ENCODE assay signal across 21 cellular contexts in genomic region chr2:11527001-11527400, GRCh38. TPM values are rescaled to one million over a fixed set of nuclear protein-coding genes. Genes with fewer than 3 reads are reported as not detected.
A peak's percentile ranks its signal among the peaks of the same experiment; 100 is the strongest.
DNase-seq lines count a peak whose midpoint lies in the region; ATAC-seq, FAIRE-seq and TF ChIP-seq lines count a peak whose summit lies in the region.
"Had no signal": no experiment of that assay in that cellular context is flagged by ENCODE, and none has a peak within 500 bp of the region (broad histone marks: within the 10 kb centered on the region; RNA-seq: fewer than 3 reads in every experiment).

No MANE protein-coding gene starts in this region.

- TF ChIP-seq CTCF in GM12878 (IDR thresholded peaks at IDR 0.05 in 2 of 3, conservative IDR thresholded peaks at IDR 0.05 in 1 of 3; ENCODE audit: control insufficient read depth in 2 of 3, extremely low read depth in 1 of 3, insufficient read depth in 1 of 3, low read depth in 3 of 3, low read length in 3 of 3), result no peak

- in situ Hi-C loops in GM12878 (cut with MboI), result no loop called here

- TF ChIP-seq POLR2A in GM12891 (IDR thresholded peaks at IDR 0.05; ENCODE audit: low read depth, low read length), result no peak
- no peak for TF ChIP-seq POLR2A in GM12878 (IDR thresholded peaks at IDR 0.05; ENCODE audit: low read depth, low read length)

- no TSS peak for BruUV-seq in GM12878 (replicated peaks; lab: Mats Ljungman, UMichigan)

- no peak overlapping the region for H3K9ac ChIP-seq in GM12878 (ENCODE audit: control insufficient read depth, insufficient read depth, low read length)
- H3K9ac ChIP-seq: BLaER1 treated with 17β-estradiol and CSF1 and Interleukin-3, amounts not matched to agents 10 nM and 100 nM had no signal

- SMC1A ChIA-PET in GM12878 (lab: Charles Lee; ENCODE audit: uncharacterized antibody, unreplicated experiment), result no interaction called here

- no peaks in the 10 kb centered on the region for H3K36me3 ChIP-seq in GM12878 (ENCODE audit: control insufficient read depth in 2 of 2, insufficient read depth in 2 of 2, low read length in 1 of 2)
- no peaks in the 10 kb centered on the region for H3K36me3 ChIP-seq in CD8-positive, alpha-beta memory T cell (ENCODE audit: insufficient read depth, low read length)
- H3K36me3 ChIP-seq: BLaER1 treated with 17β-estradiol and CSF1 and Interleukin-3, amounts not matched to agents 10 nM and 100 nM had no signal

- no peak overlapping the region for H3K4me2 ChIP-seq in GM12878 (ENCODE audit: control insufficient read depth, insufficient read depth)
- H3K4me2 ChIP-seq: BLaER1 treated with 17β-estradiol and CSF1 and Interleukin-3, amounts not matched to agents 10 nM and 100 nM had no signal

- CTCF ChIA-PET in GM12878 (lab: Yijun Ruan, JAX), result interaction anchor here (1.2 kb wide), 1 partner anchor 58 kb away, joined by 4 read pairs; no protein-coding TSS in a partner anchor
- CTCF ChIA-PET in CD8-positive, alpha-beta memory T cell (lab: Charles Lee), result no interaction called here

- FAIRE-seq in GM12891 (lab: Jason Lieb, UNC), result no peak
- no peak for FAIRE-seq in GM12878 (lab: Jason Lieb, UNC)
- FAIRE-seq: D721Med, H1 had no signal

- TF ChIP-seq RAD21 in GM12878 (IDR thresholded peaks at IDR 0.05; ENCODE audit: insufficient read depth, low read depth, low read length), result no peak

- no peaks in the 10 kb centered on the region for H3K79me2 ChIP-seq in GM12878 (ENCODE audit: control insufficient read depth, insufficient read depth, low read length)

- 0% methylated on average over 1 of the region's 1 CpG for WGBS in GM12878 (ENCODE audit: insufficient coverage, insufficient replicate concordance, low lambda C conversion rate, missing lambda C conversion rate)

- peaks cover 11% of the 10 kb centered on the region for H3K9me3 ChIP-seq in GM12878 (replicated peaks; ENCODE audit: control insufficient read depth, insufficient read depth, low read length)
- no peaks in the 10 kb centered on the region for H3K9me3 ChIP-seq in CD8-positive, alpha-beta memory T cell (ENCODE audit: low read length)

- peaks cover 0 to 2% of the 10 kb centered on the region in 2 experiments; a peak in 1 of 4 replicates for H3K27me3 ChIP-seq in GM12878 (replicated peaks in 1 of 2; ENCODE audit: control insufficient read depth in 2 of 2, insufficient read depth in 2 of 2, low read length in 1 of 2)
- peaks cover 3% of the 10 kb centered on the region for H3K27me3 ChIP-seq in CD8-positive, alpha-beta memory T cell (ENCODE audit: insufficient read depth, low read length, poor library complexity, severe bottlenecking)
- H3K27me3 ChIP-seq: BLaER1 treated with 17β-estradiol and CSF1 and Interleukin-3, amounts not matched to agents 10 nM and 100 nM had no signal

- H3K36me3 Mint-ChIP-seq in CD8-positive, alpha-beta memory T cell, result peaks cover 0 to 8% (median 2%) of the 10 kb centered on the region in 3 donors

- RAD21 ChIA-PET in GM12878 (lab: Charles Lee; ENCODE audit: unreplicated experiment), result interaction anchor here (0.6 kb wide), 1 partner anchor 325 kb away, joined by 4 read pairs; no protein-coding TSS in a partner anchor

- DNase-seq in GM12891 (ENCODE audit: insufficient read length, low spot score), result no peak
- peak; percentile 54 for DNase-seq in MV-4-11 (lab: John Stamatoyannopoulos, UW)
- DNase-seq in GM12878 (ENCODE audit: low read depth, low spot score), result peak; percentile 13
- no peak for DNase-seq in NAMALWA (ENCODE audit: low spot score)
- no peak for DNase-seq in hypothalamus (lab: John Stamatoyannopoulos, UW)
- DNase-seq in CD8-positive, alpha-beta memory T cell, result no peak
- DNase-seq in anterior cingulate cortex (lab: John Stamatoyannopoulos, UW), result no peak
- DNase-seq: DMS79, NCI-H1417 treated with DMSO at 0.1 percent for 48 hours, NCI-H187 treated with DMSO at 0.1 percent for 48 hours, NCI-H2171, NCI-H446, NCI-H69, PC-3, RPMI8226, SHP77 treated with DMSO at 0.1 percent for 48 hours, T1000 had no signal

- POLR2A ChIA-PET in GM12878 (lab: Charles Lee), result no interaction called here
- POLR2A ChIA-PET in CD8-positive, alpha-beta memory T cell (lab: Charles Lee), result no interaction called here

- ATAC-seq in HG02973 (IDR thresholded peaks at IDR 0.05; ENCODE audit: unreplicated experiment) (peak; percentile 64), GM12878 (peak; percentile 85)
- ATAC-seq: PC-3 had no signal

- H4K20me1 ChIP-seq in GM12878 (ENCODE audit: control insufficient read depth, insufficient read depth), result no peaks in the 10 kb centered on the region
- H4K20me1 ChIP-seq: BLaER1 treated with 17β-estradiol and CSF1 and Interleukin-3, amounts not matched to agents 10 nM and 100 nM had no signal

- H3K27ac ChIP-seq in GM12878 (ENCODE audit: control insufficient read depth, insufficient read depth), result no peak overlapping the region
- H3K27ac ChIP-seq in CD8-positive, alpha-beta memory T cell (ENCODE audit: low read depth, low read length), result no peak overlapping the region
- H3K27ac ChIP-seq: BLaER1 treated with 17β-estradiol and CSF1 and Interleukin-3, amounts not matched to agents 10 nM and 100 nM had no signal

- H2AFZ ChIP-seq in GM12878 (ENCODE audit: control insufficient read depth, low read depth, low read length), result no peak overlapping the region

- peaks cover 10% of the 10 kb centered on the region for H3K4me1 ChIP-seq in GM12878 (ENCODE audit: control insufficient read depth, insufficient read depth, low read length)
- H3K4me1 ChIP-seq in CD8-positive, alpha-beta memory T cell (ENCODE audit: insufficient read depth, low read length), result no peaks in the 10 kb centered on the region
- H3K4me1 ChIP-seq: BLaER1 treated with 17β-estradiol and CSF1 and Interleukin-3, amounts not matched to agents 10 nM and 100 nM had no signal

- no peak overlapping the region for H3K4me3 Mint-ChIP-seq in CD8-positive, alpha-beta memory T cell

- peaks cover 17 to 41% of the 10 kb centered on the region in 2 donors for H3K27me3 Mint-ChIP-seq in CD8-positive, alpha-beta memory T cell

- no peak overlapping the region for H3K4me3 ChIP-seq in GM12878
- H3K4me3 ChIP-seq in CD8-positive, alpha-beta memory T cell (ENCODE audit: low read length), result no peak overlapping the region
- H3K4me3 ChIP-seq: BLaER1 treated with 17β-estradiol and CSF1 and Interleukin-3, amounts not matched to agents 10 nM and 100 nM had no signal

- no peaks in the 10 kb centered on the region for H3K4me1 Mint-ChIP-seq in CD8-positive, alpha-beta memory T cell

- H3K27ac Mint-ChIP-seq in CD8-positive, alpha-beta memory T cell, result no peak overlapping the region

- peaks cover 0 to 4% (median 0%) of the 10 kb centered on the region in 5 donors for H3K9me3 Mint-ChIP-seq in CD8-positive, alpha-beta memory T cell

- TF ChIP-seq EP300 in GM12878 (IDR thresholded peaks at IDR 0.05; ENCODE audit: borderline replicate concordance in 1 of 2, control insufficient read depth in 1 of 2, low read depth in 2 of 2, low read length in 2 of 2), result peak in 1 of 2 experiments; percentile 20; a peak in 2 of 4 replicates

- intact Hi-C loops in GM12878 (cut with micrococcal nuclease; ENCODE audit: unreplicated experiment), result no loop called here

TF ChIP-seq in GM12891, 5 proteins besides CTCF, POLR2A, EP300 and RAD21:
- TF ChIP-seq POLR2AphosphoS5 (IDR thresholded peaks at IDR 0.05; ENCODE audit: low read depth, low read length) (no peak), SPI1 (IDR thresholded peaks at IDR 0.05; ENCODE audit: low read depth, low read length) (peak; percentile 81)

TF ChIP-seq in GM12878, 131 proteins besides CTCF, POLR2A, EP300 and RAD21 (continues in another document):
- TF ChIP-seq MYB (IDR thresholded peaks at IDR 0.05; ENCODE audit: borderline replicate concordance, low read depth, low read length) (no peak), FOXM1 (IDR thresholded peaks at IDR 0.05; ENCODE audit: low read depth, low read length) (0 out of 2 replicates have a peak, but pooled peaks have one; percentile 26), MTA2 (IDR thresholded peaks at IDR 0.05; ENCODE audit: low read depth) (no peak), ATF7 (IDR thresholded peaks at IDR 0.05; ENCODE audit: low read depth) (0 out of 2 replicates have a peak, but pooled peaks have one; percentile 30), NR2C2 (IDR thresholded peaks at IDR 0.05; ENCODE audit: borderline replicate concordance, control insufficient read depth, insufficient read length, low read depth) (no peak), CEBPB (IDR thresholded peaks at IDR 0.05; ENCODE audit: borderline replicate concordance in 1 of 2, low read depth in 2 of 2, low read length in 2 of 2) (no peak), BCL11A (IDR thresholded peaks at IDR 0.05; ENCODE audit: low read depth, low read length) (peak; percentile 60), CHD4 (IDR thresholded peaks at IDR 0.05) (no peak), ZBED1 (IDR thresholded peaks at IDR 0.05; ENCODE audit: borderline replicate concordance) (no peak)
- TF ChIP-seq, protein P1, sequence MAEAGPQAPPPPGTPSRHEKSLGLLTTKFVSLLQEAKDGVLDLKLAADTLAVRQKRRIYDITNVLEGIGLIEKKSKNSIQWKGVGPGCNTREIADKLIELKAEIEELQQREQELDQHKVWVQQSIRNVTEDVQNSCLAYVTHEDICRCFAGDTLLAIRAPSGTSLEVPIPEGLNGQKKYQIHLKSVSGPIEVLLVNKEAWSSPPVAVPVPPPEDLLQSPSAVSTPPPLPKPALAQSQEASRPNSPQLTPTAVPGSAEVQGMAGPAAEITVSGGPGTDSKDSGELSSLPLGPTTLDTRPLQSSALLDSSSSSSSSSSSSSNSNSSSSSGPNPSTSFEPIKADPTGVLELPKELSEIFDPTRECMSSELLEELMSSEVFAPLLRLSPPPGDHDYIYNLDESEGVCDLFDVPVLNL (IDR thresholded peaks at IDR 0.05; ENCODE audit: low read depth, low read length), result no peak

RNA-seq across cellular contexts. Expression of gene GREB1, which starts 6.8 kb away (rescaled TPM):
- 0.13 TPM for polyA plus RNA-seq in GM12891 (2012; ENCODE audit: low read depth, missing spikeins)
- 1.3 and 3.0 TPM in 2 replicates for total RNA-seq in GM12878 (2013; cell fraction: nucleolus; rRNA removed)
- total RNA-seq in GM12878 (2014; rRNA removed) (0.11 and 0.62 TPM in 2 replicates), GM12878 (2014; rRNA removed; fragmentation: Illumina TruSeq; extraction: Trizol) (0.55 and 0.67 TPM in 2 replicates), GM12878 (2021) (0.69 and 2.1 TPM in 2 replicates)
- not detected for polyA plus RNA-seq in GM12878 (2011; ENCODE audit: low read depth)
- polyA plus RNA-seq in GM12878 (2011; rRNA removed) (0.22 and 0.39 TPM in 2 replicates), GM12878 (2014; fragmentation: Illumina TruSeq; extraction: Trizol) (0.37 and 3.5 TPM in 2 replicates), GM12878 (2014; fragmentation: Nextera tagmentation; extraction: Ambion mirVana) (under 1 TPM in 1 of 2 experiments, not detected in 1; 0.09 TPM), GM12878 (2014; rRNA removed) (0.23 and 0.28 TPM in 2 replicates), GM12878 (2016; fragmentation: Nextera tagmentation; extraction: Ambion mirVana) (under 1 TPM; 0.35 to 0.36 TPM)
- 0.19 and 0.27 TPM in 2 replicates for polyA plus RNA-seq in GM12878 (2011; cell fraction: cytosol; rRNA removed)
- 0.18 and 0.46 TPM in 2 replicates for polyA plus RNA-seq in GM12878 (2011; cell fraction: nucleus; rRNA removed)
- 0.22 and 0.23 TPM in 2 replicates for polyA plus RNA-seq in GM12878 (2012)
- polyA minus RNA-seq in GM12878 (2011; rRNA and poly(A)+ RNA removed), result 0.22 and 0.31 TPM in 2 replicates
- not detected in 2 replicates for polyA minus RNA-seq in GM12878 (2011; cell fraction: cytosol; rRNA and poly(A)+ RNA removed)
- polyA minus RNA-seq in GM12878 (2011; cell fraction: nucleus; rRNA and poly(A)+ RNA removed), result not detected in 2 replicates
- total RNA-seq in CD8-positive, alpha-beta memory T cell, result under 1 TPM; 0.55 to 0.94 TPM
- 0.16 TPM for polyA plus RNA-seq in CD8-positive, alpha-beta memory T cell

Comparison
In these comparisons a context has a peak if more than half of its experiments do, and no peak if none do; other contexts are left out.
1. DNase-seq: peak in MV-4-11 (single experiment) and GM12878 (single experiment); none in GM12891 (single experiment), NAMALWA (single experiment), hypothalamus (0 of 51), CD8-positive, alpha-beta memory T cell (0 of 5) and anterior cingulate cortex (0 of 58).